12 cellular contexts compared by ENCODE assay signal in genomic region chr3:56254835-56255234, GRCh38.
DNase-seq lines count a peak whose midpoint lies in the region; FAIRE-seq and TF ChIP-seq lines count a peak whose summit lies in the region.
"Had no signal": no experiment of that assay in that cellular context is flagged by ENCODE, and none has a peak within 500 bp of the region (broad histone marks: within the 10 kb centered on the region; RNA-seq: fewer than 3 reads in every experiment).

No MANE protein-coding gene starts in this region.

- H3K79me2 ChIP-seq in KMS-11 (ENCODE audit: insufficient read depth, low read depth) (no peaks in the 10 kb centered on the region), mesendoderm (ENCODE audit: control insufficient read depth, insufficient read depth, low read length) (no peaks in the 10 kb centered on the region)

- no peak overlapping the region for H3K4me3 ChIP-seq in KMS-11 (IDR thresholded peaks at IDR 0.05; ENCODE audit: insufficient read depth, low read depth, low read length)
- no peak overlapping the region for H3K4me3 ChIP-seq in bronchial epithelial cell (ENCODE audit: low read depth, low read length)
- no peak overlapping the region for H3K4me3 ChIP-seq in mesendoderm (ENCODE audit: low read length)

- no peak overlapping the region for H4K8ac ChIP-seq in mesendoderm (ENCODE audit: low read depth, low read length)

- FAIRE-seq in bronchial epithelial cell (lab: Jason Lieb, UNC) (no peak), GM12891 (lab: Jason Lieb, UNC) (no peak)

- no peak overlapping the region for H2AK5ac ChIP-seq in mesendoderm (ENCODE audit: low read length)

- no peak for TF ChIP-seq POLR2A in GM12891 (IDR thresholded peaks at IDR 0.05; ENCODE audit: low read depth, low read length)

- no peak overlapping the region for H2BK15ac ChIP-seq in mesendoderm (replicated peaks; ENCODE audit: low read depth)

- H3K27me3 ChIP-seq in KMS-11 (ENCODE audit: insufficient read depth, low read depth) (no peaks in the 10 kb centered on the region), bronchial epithelial cell (ENCODE audit: control insufficient read depth, insufficient read depth, low read length) (no peaks in the 10 kb centered on the region), mesendoderm (ENCODE audit: insufficient read depth, low read length, poor library complexity) (no peaks in the 10 kb centered on the region)

- H3K36me3 ChIP-seq in KMS-11 (ENCODE audit: insufficient read depth) (no peaks in the 10 kb centered on the region), bronchial epithelial cell (ENCODE audit: control insufficient read depth, insufficient read depth, low read length) (no peaks in the 10 kb centered on the region), mesendoderm (ENCODE audit: control insufficient read depth, insufficient read depth, low read length) (no peaks in the 10 kb centered on the region)

- H3K9ac ChIP-seq in KMS-11 (no peak overlapping the region), mesendoderm (ENCODE audit: low read length) (no peak overlapping the region)

- H2BK5ac ChIP-seq in mesendoderm (ENCODE audit: low read length) = no peak overlapping the region

- H2AFZ ChIP-seq in KMS-11 (ENCODE audit: low read depth) = no peak overlapping the region

- no peak overlapping the region for H3K4ac ChIP-seq in mesendoderm (ENCODE audit: low read depth, low read length)

- H3K79me1 ChIP-seq in mesendoderm (ENCODE audit: low read length) = no peaks in the 10 kb centered on the region

- H4K20me1 ChIP-seq in KMS-11 (ENCODE audit: insufficient read depth) = no peaks in the 10 kb centered on the region

- H2BK120ac ChIP-seq in mesendoderm (ENCODE audit: low read depth, low read length) = no peak overlapping the region

- H3K4me2 ChIP-seq in KMS-11 = no peak overlapping the region
- H3K4me2 ChIP-seq in mesendoderm (ENCODE audit: low read length) = no peak overlapping the region

- peak overlapping the region; percentile 30 for H3K23ac ChIP-seq in mesendoderm (ENCODE audit: low read length)

- H3K4me1 ChIP-seq in KMS-11 (ENCODE audit: low read depth, poor library complexity, severe bottlenecking) (peaks cover 13% of the 10 kb centered on the region), mesendoderm (ENCODE audit: control insufficient read depth, low read depth, low read length) (peaks cover 7% of the 10 kb centered on the region)

- no peak overlapping the region for H4K5ac ChIP-seq in mesendoderm (ENCODE audit: low read length)

- no peak overlapping the region for H3K18ac ChIP-seq in mesendoderm (ENCODE audit: low read length)

- H3K27ac ChIP-seq in C4-2B (no peak overlapping the region), KMS-11 (no peak overlapping the region), mesendoderm (ENCODE audit: low read depth, low read length) (no peak overlapping the region), substantia nigra (ENCODE audit: low read depth, low read length, poor library complexity, severe bottlenecking) (no peak overlapping the region)

- no peak overlapping the region for H3K56ac ChIP-seq in mesendoderm (ENCODE audit: low read length)

- WGBS in mesendoderm (ENCODE audit: extremely low coverage, insufficient coverage, low lambda C conversion rate) = no CpG with 5 or more reads among the region's 3 CpGs

- DNase-seq in bronchial epithelial cell (ENCODE audit: low read depth) (peak; percentile 7), mesendoderm (no peak), GM12891 (ENCODE audit: insufficient read length, low spot score) (no peak), NCI-H2107 treated with DMSO at 0.1 percent for 48 hours (lab: John Stamatoyannopoulos, UW; ENCODE audit: unreplicated experiment) (no peak), substantia nigra (lab: John Stamatoyannopoulos, UW) (no peak), CD1c-positive myeloid dendritic cell (ENCODE audit: extremely low spot score) (no peak)
- DNase-seq: activated CD4-positive, alpha-beta T cell treated with anti-CD3 and anti-CD28 coated beads, Interleukin-2, amount 50 U/mL, for 1 hour; CD8-positive, alpha-beta memory T cell; MV-4-11; NCI-H524 had no signal

- TF ChIP-seq CTCF in C4-2B (conservative IDR thresholded peaks at IDR 0.05) = peak; percentile 47
- peak; percentile 58; the same call in 1 of the 2 replicates for TF ChIP-seq CTCF in KMS-11 (conservative IDR thresholded peaks at IDR 0.05; ENCODE audit: low read depth, low read length)
- TF ChIP-seq CTCF in bronchial epithelial cell (IDR thresholded peaks at IDR 0.05; ENCODE audit: insufficient read depth, low read length, severe bottlenecking) = peak; percentile 11

TF ChIP-seq in GM12891, 5 proteins besides CTCF, POLR2A, EP300 and RAD21:
- no peak for TF ChIP-seq PAX5 (IDR thresholded peaks at IDR 0.05; ENCODE audit: insufficient read depth, low read length, severe bottlenecking)
- TF ChIP-seq SPI1 (IDR thresholded peaks at IDR 0.05; ENCODE audit: low read depth, low read length) = no peak
- TF ChIP-seq TAF1 (IDR thresholded peaks at IDR 0.05; ENCODE audit: low read depth, low read length) = no peak
